Comparison of ENCODE assay signal across 8 cellular contexts in genomic region chr11:57514538-57515331, GRCh38. TPM values are rescaled to one million over a fixed set of nuclear protein-coding genes. Genes with fewer than 3 reads are reported as not detected.
DNase-seq lines count a peak whose midpoint lies in the region; ATAC-seq and TF ChIP-seq lines count a peak whose summit lies in the region.

No MANE protein-coding gene starts in this region.

- peak overlapping the region; percentile 98 for H3K4me3 Mint-ChIP-seq in CD8-positive, alpha-beta T cell
- H3K4me3 Mint-ChIP-seq in MCF 10A (ENCODE audit: unreplicated experiment): peak overlapping the region; percentile 83

- no TSS peak for BruUV-seq in MCF 10A (replicated peaks; lab: Mats Ljungman, UMichigan)

- peak overlapping the region; percentile 74 for H3K27ac Mint-ChIP-seq in CD8-positive, alpha-beta T cell
- no peak overlapping the region for H3K27ac Mint-ChIP-seq in MCF 10A (ENCODE audit: low read depth, unreplicated experiment)

- intact Hi-C loops in CD8-positive, alpha-beta T cell (cut with DNase I, micrococcal nuclease): loop anchor here in 1 of 2 experiments (1.0 to 2.0 kb wide), 2 partner anchors 13 to 22 kb away; no protein-coding TSS in a partner anchor
- intact Hi-C loops in MCF 10A (cut with micrococcal nuclease): no loop called here

- POLR2A ChIA-PET in CD8-positive, alpha-beta T cell (lab: Charles Lee): interaction anchor here (0.6 to 3.5 kb wide), 7 partner anchors 10 to 1636 kb away, joined by 3 to 14 read pairs (median 6); partner anchors contain the start of genes TIMM10 and TNKS1BP1
- POLR2A ChIA-PET in MCF 10A (lab: Yijun Ruan, JAX): interaction anchor here (1.0 to 1.7 kb wide), 10 partner anchors 10 to 203 kb away, joined by 3 to 6 read pairs (median 4); partner anchors contain the start of gene RTN4RL2

- peak overlapping the region; percentile 74 for H3K9ac ChIP-seq in HUES6 (ENCODE audit: low read length)

- peaks cover 34% of the 10 kb centered on the region for H3K4me1 Mint-ChIP-seq in CD8-positive, alpha-beta T cell (ENCODE audit: low read depth)
- H3K4me1 Mint-ChIP-seq in MCF 10A (ENCODE audit: insufficient read depth, unreplicated experiment): no peaks in the 10 kb centered on the region

- H3K27me3 ChIP-seq in CD8-positive, alpha-beta T cell (ENCODE audit: insufficient read depth, low read length): no peaks in the 10 kb centered on the region
- H3K27me3 ChIP-seq in HUES6 (ENCODE audit: control insufficient read depth, insufficient read depth, low read length) (peaks cover 39% of the 10 kb centered on the region), kidney epithelial cell (ENCODE audit: control insufficient read depth, insufficient read depth, low read length) (no peaks in the 10 kb centered on the region)

- H3K9me3 Mint-ChIP-seq in CD8-positive, alpha-beta T cell: no peaks in the 10 kb centered on the region
- H3K9me3 Mint-ChIP-seq in MCF 10A (ENCODE audit: unreplicated experiment): no peaks in the 10 kb centered on the region

- peak; percentile 63 for ATAC-seq in CD8-positive, alpha-beta T cell
- peak; percentile 39 for ATAC-seq in GM19463 (IDR thresholded peaks at IDR 0.05; ENCODE audit: unreplicated experiment)

- H3K4me1 ChIP-seq in CD8-positive, alpha-beta T cell (ENCODE audit: insufficient read depth, low read length): peaks cover 27% of the 10 kb centered on the region
- H3K4me1 ChIP-seq in HUES6 (ENCODE audit: control insufficient read depth, insufficient read depth, low read length): peaks cover 16% of the 10 kb centered on the region

- peak; percentile 18 to 79 (median 54) for DNase-seq in CD8-positive, alpha-beta T cell
- DNase-seq in T-helper 2 cell (peak in 4 of 5 experiments; percentile 24 to 60 (median 36)), MCF 10A (ENCODE audit: unreplicated experiment) (no peak), kidney epithelial cell (ENCODE audit: low read depth) (no peak), globus pallidus (ENCODE audit: low spot score) (no peak)
- peak; percentile 21 for DNase-seq in stimulated activated CD4-positive, alpha-beta T cell treated with anti-CD3 and anti-CD28 coated beads, Interleukin-2, amount 100 ng/mL, for 4 hours (ENCODE audit: low read depth)

- H3K36me3 Mint-ChIP-seq in CD8-positive, alpha-beta T cell: peaks cover 7% of the 10 kb centered on the region
- no peaks in the 10 kb centered on the region for H3K36me3 Mint-ChIP-seq in MCF 10A (ENCODE audit: insufficient read depth, unreplicated experiment)

- TF ChIP-seq CTCF in CD8-positive, alpha-beta T cell (IDR thresholded peaks at IDR 0.05): no peak
- TF ChIP-seq CTCF in MCF 10A (IDR thresholded peaks at IDR 0.05; ENCODE audit: unreplicated experiment) (no peak), kidney epithelial cell (IDR thresholded peaks at IDR 0.05; ENCODE audit: insufficient read depth, low read length, poor library complexity, severe bottlenecking) (no peak)

- peak overlapping the region; percentile 82 for H3K4me3 ChIP-seq in CD8-positive, alpha-beta T cell (ENCODE audit: low read depth, low read length)
- H3K4me3 ChIP-seq in HUES6 (ENCODE audit: low read depth, low read length): peak overlapping the region; percentile 73
- H3K4me3 ChIP-seq in kidney epithelial cell (ENCODE audit: low read depth, low read length): peak overlapping the region; percentile 56

- no peaks in the 10 kb centered on the region for H3K9me3 ChIP-seq in CD8-positive, alpha-beta T cell (ENCODE audit: low read length)
- no peaks in the 10 kb centered on the region for H3K9me3 ChIP-seq in HUES6 (ENCODE audit: control insufficient read depth, insufficient read depth, low read depth, low read length)

- no peaks in the 10 kb centered on the region for H3K36me3 ChIP-seq in CD8-positive, alpha-beta T cell (ENCODE audit: insufficient read depth, low read length)
- no peaks in the 10 kb centered on the region for H3K36me3 ChIP-seq in HUES6 (ENCODE audit: control insufficient read depth, insufficient read depth, low read length)
- H3K36me3 ChIP-seq in kidney epithelial cell (ENCODE audit: control insufficient read depth, insufficient read depth, low read length): no peaks in the 10 kb centered on the region

- H3K27me3 Mint-ChIP-seq in CD8-positive, alpha-beta T cell (ENCODE audit: low read depth): no peaks in the 10 kb centered on the region
- H3K27me3 Mint-ChIP-seq in MCF 10A (ENCODE audit: insufficient read depth, unreplicated experiment): no peaks in the 10 kb centered on the region

- H3K27ac ChIP-seq in CD8-positive, alpha-beta T cell (ENCODE audit: low read depth, low read length): peak overlapping the region; percentile 48
- H3K27ac ChIP-seq in HUES6 (ENCODE audit: low read depth, low read length): no peak overlapping the region

- CTCF ChIA-PET in CD8-positive, alpha-beta T cell (lab: Charles Lee): interaction anchor here (1.0 to 22.2 kb wide), 6 partner anchors 10 to 130 kb away, joined by 3 to 755 read pairs (median 45); partner anchors contain the start of gene RTN4RL2
- CTCF ChIA-PET in MCF 10A (lab: Yijun Ruan, JAX): interaction anchor here (0.6 to 7.1 kb wide), 8 partner anchors 11 to 229 kb away, joined by 3 to 70 read pairs (median 4); no protein-coding TSS in a partner anchor

RNA-seq across cellular contexts. Expression of gene SLC43A1, which starts 0.8 kb away (rescaled TPM):
- 1 to 10 TPM; 4.4 to 7.5 TPM for total RNA-seq in CD8-positive, alpha-beta T cell
- total RNA-seq in MCF 10A (2022): 1.7 and 3.2 TPM in 2 replicates
- total RNA-seq in kidney epithelial cell: 12.5 and 16.7 TPM in 2 replicates

RNA-seq across cellular contexts. Expression of gene TIMM10, which starts 15.8 kb away (rescaled TPM):
- total RNA-seq in CD8-positive, alpha-beta T cell: 10 to 100 TPM; 16.4 to 18.9 TPM
- total RNA-seq in MCF 10A (2022) (52.2 and 80.3 TPM in 2 replicates), kidney epithelial cell (49.6 and 66.4 TPM in 2 replicates)

RNA-seq across cellular contexts. Expression of gene SMTNL1, which starts 22.7 kb away (rescaled TPM):
- not detected for total RNA-seq in CD8-positive, alpha-beta T cell
- total RNA-seq in MCF 10A (2022) (not detected in 2 replicates), kidney epithelial cell (not detected in 2 replicates)

RNA-seq across cellular contexts. Expression of gene UBE2L6, which starts 52.7 kb away (rescaled TPM):
- 10 to 100 TPM; 44.4 to 47.2 TPM for total RNA-seq in CD8-positive, alpha-beta T cell
- total RNA-seq in MCF 10A (2022) (17.0 and 17.3 TPM in 2 replicates), kidney epithelial cell (44.0 and 47.1 TPM in 2 replicates)

RNA-seq across cellular contexts. Expression of gene RTN4RL2, which starts 54.4 kb away (rescaled TPM):
- under 1 TPM; 0.16 to 0.31 TPM for total RNA-seq in CD8-positive, alpha-beta T cell
- total RNA-seq in MCF 10A (2022): 2.0 and 3.2 TPM in 2 replicates
- total RNA-seq in kidney epithelial cell: 0.48 and 0.67 TPM in 2 replicates

Comparison
In these comparisons a context has a peak if more than half of its experiments do, and no peak if none do; other contexts are left out.
1. DNase-seq: peak in CD8-positive, alpha-beta T cell (7 of 7), T-helper 2 cell (4 of 5) and stimulated activated CD4-positive, alpha-beta T cell treated with anti-CD3 and anti-CD28 coated beads, Interleukin-2, amount 100 ng/mL, for 4 hours (single experiment); none in MCF 10A (single experiment), kidney epithelial cell (single experiment) and globus pallidus (single experiment).
2. Peak in every context shown above with its lines, with median percentiles within 50 percentile points of each other: H3K4me3 ChIP-seq.